17 cellular contexts compared by ENCODE assay signal in genomic region chr12:7609480-7609879, GRCh38. TPM values are rescaled to one million over a fixed set of nuclear protein-coding genes. Genes with fewer than 3 reads are reported as not detected.
A peak's percentile ranks its signal among the peaks of the same experiment; 100 is the strongest.
DNase-seq lines count a peak whose midpoint lies in the region; ATAC-seq, FAIRE-seq and TF ChIP-seq lines count a peak whose summit lies in the region.
"Had no signal": no experiment of that assay in that cellular context is flagged by ENCODE, and none has a peak within 500 bp of the region (broad histone marks: within the 10 kb centered on the region; RNA-seq: fewer than 3 reads in every experiment).

No MANE protein-coding gene starts in this region.

- no peaks in the 10 kb centered on the region for H3K79me2 ChIP-seq in fibroblast of lung (ENCODE audit: control insufficient read depth, insufficient read depth, low read length)

- H2AFZ ChIP-seq in fibroblast of lung (ENCODE audit: low read length): peak overlapping the region; percentile 60

- TF ChIP-seq RAD21 in A549 (conservative IDR thresholded peaks at IDR 0.05 in 1 of 2, IDR thresholded peaks at IDR 0.05 in 1 of 2): no peak

- H3K36me3 ChIP-seq in SJSA1: no peaks in the 10 kb centered on the region
- no peaks in the 10 kb centered on the region for H3K36me3 ChIP-seq in fibroblast of lung (ENCODE audit: control insufficient read depth, insufficient read depth, low read length)

- H3K27me3 ChIP-seq in SJSA1 (replicated peaks) (no peaks in the 10 kb centered on the region), fibroblast of lung (ENCODE audit: control insufficient read depth, insufficient read depth, low read length) (no peaks in the 10 kb centered on the region)

- H3K9me3 ChIP-seq in A549 (no peaks in the 10 kb centered on the region), SJSA1 (replicated peaks) (no peaks in the 10 kb centered on the region), fibroblast of lung (ENCODE audit: control insufficient read depth, insufficient read depth, low read depth, low read length) (no peaks in the 10 kb centered on the region)

- no peak for TF ChIP-seq POLR2A in A549 (IDR thresholded peaks at IDR 0.05; ENCODE audit: low read length)

- peak overlapping the region; percentile 48; the same call in 2 of the 3 replicates for H3K4me2 ChIP-seq in A549
- no peak overlapping the region for H3K4me2 ChIP-seq in fibroblast of lung (ENCODE audit: extremely low read depth, insufficient read depth, low read length)

- no peak for TF ChIP-seq EP300 in A549 (IDR thresholded peaks at IDR 0.05)

- no peak for FAIRE-seq in A549 (lab: Jason Lieb, UNC)
- FAIRE-seq: GM19239 had no signal

- H3K27ac ChIP-seq in A549: no peak overlapping the region
- H3K27ac ChIP-seq in SJSA1: no peak overlapping the region; the same call in 1 of the 2 replicates
- no peak overlapping the region for H3K27ac ChIP-seq in fibroblast of lung (ENCODE audit: insufficient read depth, low read length)
- H3K27ac ChIP-seq in caudate nucleus (ENCODE audit: low read depth, low read length): no peak overlapping the region
- H3K27ac ChIP-seq: C4-2B had no signal

- 8% methylated on average over 1 of the region's 1 CpG for WGBS in A549 (ENCODE audit: missing lambda C conversion rate)

- CTCF ChIA-PET in A549 (lab: Yijun Ruan, JAX): interaction anchor here (0.5 to 0.9 kb wide), 2 partner anchors 9 to 372 kb away, joined by 3 to 4 read pairs; no protein-coding TSS in a partner anchor

- H3K4me1 ChIP-seq in A549 (no peaks in the 10 kb centered on the region), SJSA1 (replicated peaks) (no peaks in the 10 kb centered on the region), fibroblast of lung (ENCODE audit: control insufficient read depth, extremely low read depth, insufficient read depth, low read length) (no peaks in the 10 kb centered on the region)

- DNase-seq in A549 (ENCODE audit: low read depth in 1 of 2, low spot score in 1 of 2): no peak
- peak; percentile 14 for DNase-seq in GM03348 (ENCODE audit: low spot score)
- DNase-seq in SJSA1 (ENCODE audit: low read depth in 1 of 2, low spot score in 2 of 2): peak in 1 of 2 experiments; percentile 18
- peak in 1 of 2 donors; percentile 11 for DNase-seq in fibroblast of lung (ENCODE audit: low read depth in 2 of 2)
- DNase-seq in occipital lobe (lab: John Stamatoyannopoulos, UW): no peak
- no peak for DNase-seq in caudate nucleus (lab: John Stamatoyannopoulos, UW)
- no peak for DNase-seq in superior temporal gyrus (ENCODE audit: extremely low spot score)
- no peak for DNase-seq in GM19240 (ENCODE audit: insufficient read length, low spot score)
- DNase-seq: effector memory CD8-positive, alpha-beta T cell; H7; NCI-H226; Right ventricle myocardium superior had no signal

- POLR2A ChIA-PET in A549 (lab: Yijun Ruan, JAX): no interaction called here

- no peak for ATAC-seq in A549
- ATAC-seq: activated naive CD4-positive, alpha-beta T cell treated with anti-CD3 and anti-CD28 coated beads, Interleukin-2, amount 50 U/mL, for 72 hours; WTC11 had no signal

- TF ChIP-seq CTCF in A549 (IDR thresholded peaks at IDR 0.05): no peak
- no peak for TF ChIP-seq CTCF in fibroblast of lung (conservative IDR thresholded peaks at IDR 0.05 in 1 of 2, IDR thresholded peaks at IDR 0.05 in 1 of 2; ENCODE audit: low read depth in 1 of 2, low read length in 2 of 2)

- no peak overlapping the region for H3K9ac ChIP-seq in fibroblast of lung (ENCODE audit: insufficient read depth, low read length)

- H4K20me1 ChIP-seq in fibroblast of lung (ENCODE audit: control insufficient read depth, extremely low read depth, insufficient read depth, low read length): no peaks in the 10 kb centered on the region

- H3K4me3 ChIP-seq in A549 (no peak overlapping the region), SJSA1 (peak overlapping the region; percentile 11), fibroblast of lung (replicated peaks in 1 of 4; ENCODE audit: control extremely low read depth in 1 of 4, insufficient read depth in 1 of 4, low read depth in 3 of 4, low read length in 4 of 4) (no peak overlapping the region)

TF ChIP-seq in A549, 52 proteins besides CTCF, POLR2A, EP300 and RAD21:
- no peak for TF ChIP-seq FOSL2 (IDR thresholded peaks at IDR 0.05)
- peak; percentile 34; the same call in 1 of the 2 replicates for TF ChIP-seq FOSL2 (CRISPR knock-in tag; IDR thresholded peaks at IDR 0.05)
- peak; percentile 14 for TF ChIP-seq MAFK (IDR thresholded peaks at IDR 0.05; ENCODE audit: partially characterized antibody)
- TF ChIP-seq JUN (IDR thresholded peaks at IDR 0.05): no peak

RNA-seq across cellular contexts. Expression of gene APOBEC1, which starts 56.2 kb away (rescaled TPM):
- polyA plus RNA-seq in A549 (2011; rRNA removed): not detected in 2 replicates
- polyA plus RNA-seq in A549 (2012; cell fraction: cytosol; rRNA removed): not detected in 2 replicates
- polyA plus RNA-seq in A549 (2012; cell fraction: nucleus; rRNA removed): not detected in 2 replicates
- polyA plus RNA-seq in A549 (2017; fragmentation: RNase III; extraction: RNeasy Plus Mini Kit Qiagen cat#74134 plus additional on column Dnase treatment): not detected in 3 replicates
- polyA minus RNA-seq in A549 (2011; rRNA and poly(A)+ RNA removed): not detected in 2 replicates
- total RNA-seq in SJSA1 (2014; rRNA removed; shearing (Covaris generic)): not detected in 2 replicates
- not detected in 2 replicates for total RNA-seq in fibroblast of lung
- not detected in 2 replicates for polyA plus RNA-seq in fibroblast of lung
- not detected in 2 replicates for polyA plus RNA-seq in fibroblast of lung (2012)
- not detected in 2 replicates for polyA minus RNA-seq in fibroblast of lung (ENCODE audit: low replicate concordance)
- total RNA-seq in occipital lobe: not detected
- total RNA-seq: activated naive CD4-positive, alpha-beta T cell treated with anti-CD3 and anti-CD28 coated beads, Interleukin-2, amount 50 U/mL, for 72 hours; H7; Right ventricle myocardium superior; urinary bladder; WTC11 had no signal
- polyA plus RNA-seq: urinary bladder had no signal
